In the genomic region with DNA sequence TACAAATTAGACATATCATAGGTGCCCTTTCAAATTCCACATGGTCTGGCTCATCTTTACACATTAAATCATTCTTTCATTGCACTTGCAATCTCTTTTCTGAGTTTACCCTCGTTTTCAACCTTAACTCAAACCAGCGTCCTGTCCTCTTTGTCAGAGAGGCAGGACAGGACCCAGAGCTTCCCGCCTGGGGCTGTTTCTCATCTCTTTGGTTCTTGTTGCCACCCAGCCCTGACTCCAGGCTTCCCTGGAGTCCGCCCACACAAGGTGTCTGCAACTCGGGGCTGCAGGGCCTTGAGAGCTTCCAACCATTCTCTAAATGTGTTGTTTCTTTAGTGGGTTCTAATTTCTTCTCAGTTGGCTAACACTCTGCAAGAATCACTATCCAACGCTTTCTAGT, we compare ENCODE assay signal across 1 cellular context.
TF ChIP-seq lines count a peak whose summit lies in the region.

No MANE protein-coding gene starts in this region.

TF ChIP-seq in WTC11, 78 proteins besides CTCF, POLR2A, EP300 and RAD21 (continued from another document):
- TF ChIP-seq ERG (CRISPR knock-in tag; IDR thresholded peaks at IDR 0.05) (no peak), ZNF512 (CRISPR knock-in tag; IDR thresholded peaks at IDR 0.05; ENCODE audit: borderline replicate concordance) (no peak), ZNF396 (CRISPR knock-in tag; IDR thresholded peaks at IDR 0.05; ENCODE audit: borderline replicate concordance) (no peak)
